Comparison of ENCODE assay signal across 8 cellular contexts in genomic region chr19:3984908-3985642, GRCh38. TPM values are rescaled to one million over a fixed set of nuclear protein-coding genes. Genes with fewer than 3 reads are reported as not detected.
A peak's percentile ranks its signal among the peaks of the same experiment; 100 is the strongest.
DNase-seq lines count a peak whose midpoint lies in the region; ATAC-seq and TF ChIP-seq lines count a peak whose summit lies in the region.

TSS of gene EEF2 (minus strand) at chr19:3985463. CDS start at chr19:3985380, 83 bp downstream.

- H3K4me3 ChIP-seq in mucosa of descending colon, result peak within 1 kb of the TSS; percentile 86

- DNase-seq in Ammon's horn (ENCODE audit: low spot score), result peak; percentile 90
- DNase-seq in OCI-M1 (lab: John Stamatoyannopoulos, UW), result peak; percentile 88
- DNase-seq in activated T-cell treated with anti-CD3 and anti-CD28 coated beads for 48 hours (ENCODE audit: low read depth), result peak; percentile 84
- DNase-seq in epithelial cell of prostate (ENCODE audit: low read depth, low spot score), result peak; percentile 45
- peak; percentile 92 to 93 (median 93) for DNase-seq in mucosa of descending colon
- peak; percentile 84 for DNase-seq in stimulated activated CD8-positive, alpha-beta memory T cell treated with anti-CD3 and anti-CD28 coated beads, Interleukin-4, amount 100 ng/mL, for 1 hour (ENCODE audit: low read depth in 2 of 2, low spot score in 1 of 2)

- ATAC-seq in GM19372 (IDR thresholded peaks at IDR 0.05; ENCODE audit: low read depth, unreplicated experiment), result peak; percentile 54
- peak; percentile 72 for ATAC-seq in mucosa of descending colon

- no peak for TF ChIP-seq CTCF in mucosa of descending colon (IDR thresholded peaks at IDR 0.05)

- peaks cover 21 to 32% (median 27%) of the 10 kb centered on the region in 3 donors for H3K4me1 Mint-ChIP-seq in IgD-negative memory B cell

- peaks cover 31% of the 10 kb centered on the region for H3K4me1 ChIP-seq in mucosa of descending colon (ENCODE audit: low read depth)

- peaks cover 7% of the 10 kb centered on the region for H3K36me3 Mint-ChIP-seq in IgD-negative memory B cell

- H3K9me3 Mint-ChIP-seq in IgD-negative memory B cell, result no peaks in the 10 kb centered on the region

- peak within 1 kb of the TSS; percentile 93 to 99 (median 95) for H3K27ac Mint-ChIP-seq in IgD-negative memory B cell

- H3K27me3 Mint-ChIP-seq in IgD-negative memory B cell, result no peaks in the 10 kb centered on the region

- H3K27ac ChIP-seq in epithelial cell of prostate, result peak within 1 kb of the TSS; percentile 93

- no peaks in the 10 kb centered on the region for H3K9me3 ChIP-seq in mucosa of descending colon

- peaks cover 31% of the 10 kb centered on the region for H3K36me3 ChIP-seq in mucosa of descending colon (ENCODE audit: low read depth)

- peak within 1 kb of the TSS; percentile 92 to 100 (median 98) for H3K4me3 Mint-ChIP-seq in IgD-negative memory B cell

- intact Hi-C loops in mucosa of descending colon (cut with DNase I, micrococcal nuclease), result no loop called here

RNA-seq across cellular contexts. Expression of gene EEF2, which starts in this region (rescaled TPM):
- polyA plus RNA-seq in IgD-negative memory B cell, result 1,056 TPM
- 1,000 to 10,000 TPM; 1,826 to 2,582 (median 2,012) TPM for total RNA-seq in mucosa of descending colon

Comparison
In these comparisons a context has a peak if more than half of its experiments do, and no peak if none do; other contexts are left out.
1. Peak in every context shown above with its lines: DNase-seq, ATAC-seq, H3K4me3 ChIP-seq and H3K27ac ChIP-seq.